ENCODE assay signal across 8 cellular contexts in the genomic region with DNA sequence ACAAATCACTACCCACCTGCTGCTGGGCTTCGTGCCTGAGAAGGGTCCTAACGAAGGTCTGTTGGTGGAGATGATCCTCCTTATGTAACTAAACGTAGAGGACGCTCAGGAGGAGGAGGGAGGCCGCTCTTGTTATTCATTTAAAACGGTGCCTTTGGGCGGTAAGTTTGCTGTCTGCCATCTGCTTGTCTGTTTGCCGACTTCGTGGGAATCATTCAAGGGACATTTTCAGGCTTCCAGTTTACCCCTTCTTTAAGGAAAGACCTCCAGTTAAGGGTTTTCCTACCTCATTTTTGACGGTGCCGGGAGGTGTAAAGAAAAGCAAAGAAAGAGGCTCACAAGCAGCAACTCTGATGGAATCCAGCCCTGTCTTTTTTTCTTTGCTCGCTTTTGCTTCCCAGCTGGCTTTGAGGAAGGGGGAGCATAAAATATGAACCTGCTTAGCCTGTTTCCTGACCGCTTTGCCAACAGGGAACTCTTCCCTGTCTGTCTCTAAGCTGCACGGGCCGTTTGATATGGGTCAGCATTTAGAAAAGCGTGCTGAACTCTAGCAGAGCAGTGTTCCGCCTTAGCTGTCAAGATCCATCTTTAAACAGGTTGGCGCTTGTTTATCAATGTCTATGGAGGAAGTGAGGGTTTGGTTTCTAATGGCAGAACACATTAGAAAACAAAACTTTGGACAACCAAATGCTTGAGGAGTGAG. TPM values are rescaled to one million over a fixed set of nuclear protein-coding genes. Genes with fewer than 3 reads are reported as not detected.
DNase-seq lines count a peak whose midpoint lies in the region; ATAC-seq and TF ChIP-seq lines count a peak whose summit lies in the region.
"Had no signal": no experiment of that assay in that cellular context is flagged by ENCODE, and none has a peak within 500 bp of the region (broad histone marks: within the 10 kb centered on the region; RNA-seq: fewer than 3 reads in every experiment).

No MANE protein-coding gene starts in this region.

- TF ChIP-seq CTCF in fibroblast of lung (conservative IDR thresholded peaks at IDR 0.05 in 1 of 2, IDR thresholded peaks at IDR 0.05 in 1 of 2; ENCODE audit: low read depth in 1 of 2, low read length in 2 of 2) (no peak), sigmoid colon (IDR thresholded peaks at IDR 0.05) (no peak)

- H3K27me3 ChIP-seq in fibroblast of lung (ENCODE audit: control insufficient read depth, insufficient read depth, low read length) (no peaks in the 10 kb centered on the region), sigmoid colon (no peaks in the 10 kb centered on the region), H7 (ENCODE audit: control insufficient read depth, insufficient read depth, low read length) (no peaks in the 10 kb centered on the region)

- H3K9me3 ChIP-seq in fibroblast of lung (ENCODE audit: control insufficient read depth, insufficient read depth, low read depth, low read length) (no peaks in the 10 kb centered on the region), sigmoid colon (no peaks in the 10 kb centered on the region)

- peak overlapping the region; percentile 56 for H2AFZ ChIP-seq in fibroblast of lung (ENCODE audit: low read length)

- no peak for TF ChIP-seq POLR2A in sigmoid colon (IDR thresholded peaks at IDR 0.05)

- H3K79me2 ChIP-seq in fibroblast of lung (ENCODE audit: control insufficient read depth, insufficient read depth, low read length): no peaks in the 10 kb centered on the region

- no peak for ATAC-seq in GM21390 (IDR thresholded peaks at IDR 0.05; ENCODE audit: unreplicated experiment)

- no peaks in the 10 kb centered on the region for H3K36me3 ChIP-seq in fibroblast of lung (ENCODE audit: control insufficient read depth, insufficient read depth, low read length)
- H3K36me3 ChIP-seq in sigmoid colon: no peaks in the 10 kb centered on the region
- H3K36me3 ChIP-seq in H7 (replicated peaks; ENCODE audit: control insufficient read depth, insufficient read depth, low read length): no peaks in the 10 kb centered on the region

- no peak overlapping the region for H3K9ac ChIP-seq in fibroblast of lung (ENCODE audit: insufficient read depth, low read length)

- 15 to 54% methylated on average over 18 of the region's 18 CpGs for WGBS in sigmoid colon, 2 donors

- no peaks in the 10 kb centered on the region for H4K20me1 ChIP-seq in fibroblast of lung (ENCODE audit: control insufficient read depth, extremely low read depth, insufficient read depth, low read length)

- DNase-seq in HT-29 (ENCODE audit: low spot score): peak; percentile 65
- peak; percentile 25 for DNase-seq in NCI-H774 (lab: John Stamatoyannopoulos, UW)
- no peak for DNase-seq in fibroblast of lung (ENCODE audit: low read depth in 2 of 2)
- DNase-seq in sigmoid colon: no peak
- DNase-seq in H7: no peak
- no peak for DNase-seq in NCI-H2227 treated with DMSO at 0.1 percent for 48 hours (lab: John Stamatoyannopoulos, UW)
- DNase-seq: Karpas-422 had no signal

- H3K4me2 ChIP-seq in fibroblast of lung (ENCODE audit: extremely low read depth, insufficient read depth, low read length): peak overlapping the region; percentile 73

- no peak for TF ChIP-seq EP300 in sigmoid colon (IDR thresholded peaks at IDR 0.05)

- H3K4me3 ChIP-seq in fibroblast of lung (replicated peaks in 1 of 4; ENCODE audit: control extremely low read depth in 1 of 4, insufficient read depth in 1 of 4, low read depth in 3 of 4, low read length in 4 of 4): peak overlapping the region in 2 of 4 experiments; percentile 6 to 30
- H3K4me3 ChIP-seq in sigmoid colon: peak overlapping the region in 3 of 4 donors; percentile 25 to 38 (median 32)
- H3K4me3 ChIP-seq in H7 (ENCODE audit: insufficient read depth, low read depth, low read length): no peak overlapping the region

- no peak overlapping the region for H3K27ac ChIP-seq in fibroblast of lung (ENCODE audit: insufficient read depth, low read length)
- H3K27ac ChIP-seq in sigmoid colon: peak overlapping the region; percentile 54 to 74 (median 65)

- intact Hi-C loops in sigmoid colon (cut with DNase I): no loop called here

- H3K4me1 ChIP-seq in fibroblast of lung (ENCODE audit: control insufficient read depth, extremely low read depth, insufficient read depth, low read length) (no peaks in the 10 kb centered on the region), sigmoid colon (peaks cover 0 to 25% (median 4%) of the 10 kb centered on the region in 4 donors)

RNA-seq across cellular contexts. Expression of a gene that starts 13.8 kb away (rescaled TPM):
- 0.41 and 0.94 TPM in 2 replicates for total RNA-seq in HT-29 (2014; rRNA removed; shearing (Covaris generic))
- total RNA-seq in fibroblast of lung (2.8 and 4.6 TPM in 2 replicates), sigmoid colon (1 to 10 TPM; 3.1 to 4.3 (median 3.6) TPM)
- polyA plus RNA-seq in fibroblast of lung (0.76 and 1.4 TPM in 2 replicates), sigmoid colon (1 to 10 TPM; 1.6 to 6.9 (median 1.8) TPM)
- polyA plus RNA-seq in fibroblast of lung (2012): 0.87 and 1.7 TPM in 2 replicates
- polyA minus RNA-seq in fibroblast of lung (ENCODE audit: low replicate concordance): 0.63 and 1.2 TPM in 2 replicates
- 0.74 and 1.2 TPM in 2 replicates for total RNA-seq in H7 (2014; rRNA removed; shearing (Covaris generic))

RNA-seq across cellular contexts. Expression of a gene that starts 19.1 kb away (rescaled TPM):
- total RNA-seq in HT-29 (2014; rRNA removed; shearing (Covaris generic)): 37.5 and 54.7 TPM in 2 replicates
- total RNA-seq in fibroblast of lung (85.3 and 92.3 TPM in 2 replicates), sigmoid colon (100 to 1,000 TPM in 3 of 4 donors, 10 to 100 TPM in 1; 68.7 to 118 (median 105) TPM)
- polyA plus RNA-seq in fibroblast of lung (280 and 296 TPM in 2 replicates), sigmoid colon (100 to 1,000 TPM; 231 to 457 (median 332) TPM)
- polyA plus RNA-seq in fibroblast of lung (2012): 275 and 298 TPM in 2 replicates
- polyA minus RNA-seq in fibroblast of lung (ENCODE audit: low replicate concordance): 119 and 168 TPM in 2 replicates
- total RNA-seq in H7 (2014; rRNA removed; shearing (Covaris generic)): 59.9 and 67.6 TPM in 2 replicates

Comparison
In these comparisons a context has a peak if more than half of its experiments do, and no peak if none do; other contexts are left out.
1. DNase-seq: peak in HT-29 (single experiment) and NCI-H774 (single experiment); none in fibroblast of lung (0 of 2), sigmoid colon (single experiment), H7 (single experiment) and NCI-H2227 treated with DMSO at 0.1 percent for 48 hours (single experiment).